In genomic region chr18:12947355-12948054, GRCh38 we compare ENCODE assay signal across 8 cellular contexts.
DNase-seq lines count a peak whose midpoint lies in the region; ATAC-seq lines count a peak whose summit lies in the region.

Gene SEH1L, plus strand, starts transcription at chr18:12948011. Its CDS starts 111 bp downstream, at chr18:12948122.

- peak; percentile 81 for ATAC-seq in GM19023 (IDR thresholded peaks at IDR 0.05; ENCODE audit: unreplicated experiment)
- ATAC-seq in HG03342 (IDR thresholded peaks at IDR 0.05; ENCODE audit: unreplicated experiment) = peak; percentile 73

- DNase-seq in AG08396 (ENCODE audit: low spot score) = peak; percentile 99
- peak; percentile 91 to 96 for DNase-seq in NCI-H446 (lab: John Stamatoyannopoulos, UW)
- peak; percentile 97 for DNase-seq in activated CD4-positive, CD25-positive, alpha-beta regulatory T cell treated with anti-CD3 and anti-CD28 coated beads, Interleukin-2, amount 50 U/mL, for 16 hours (ENCODE audit: low read depth, low spot score)
- DNase-seq in central memory CD4-positive, alpha-beta T cell = peak; percentile 97
- peak; percentile 99 for DNase-seq in iris pigment epithelial cell (ENCODE audit: low read depth)
- DNase-seq in stimulated activated CD4-positive, alpha-beta T cell treated with anti-CD3 and anti-CD28 coated beads, Interleukin-12 subunit alpha, Interleukin-12 subunit beta, amount 100 ng/mL, for 24 hours (ENCODE audit: low read depth in 2 of 2) = peak; percentile 98 to 99

Comparison
In these comparisons a context has a peak if more than half of its experiments do, and no peak if none do; other contexts are left out.
1. Peak in every context shown above with its lines: DNase-seq and ATAC-seq.